In genomic region chr1:21497466-21498061, GRCh38 we compare ENCODE assay signal across 33 cellular contexts. TPM values are rescaled to one million over a fixed set of nuclear protein-coding genes. Genes with fewer than 3 reads are reported as not detected.
A peak's percentile ranks its signal among the peaks of the same experiment; 100 is the strongest.
DNase-seq lines count a peak whose midpoint lies in the region; ATAC-seq and TF ChIP-seq lines count a peak whose summit lies in the region.
"Had no signal": no experiment of that assay in that cellular context is flagged by ENCODE, and none has a peak within 500 bp of the region (broad histone marks: within the 10 kb centered on the region; RNA-seq: fewer than 3 reads in every experiment).

No MANE protein-coding gene starts in this region.

- H3K27me3 Mint-ChIP-seq in immature natural killer cell (ENCODE audit: low read depth in 3 of 3) = peaks cover 3 to 8% (median 6%) of the 10 kb centered on the region in 3 donors

- TF ChIP-seq CTCF in choroid plexus epithelial cell (conservative IDR thresholded peaks at IDR 0.05; ENCODE audit: low read depth, low read length) = peak; percentile 33
- TF ChIP-seq CTCF in ovary (IDR thresholded peaks at IDR 0.05) = no peak

- no peak overlapping the region for H3K4me3 Mint-ChIP-seq in immature natural killer cell
- H3K4me3 Mint-ChIP-seq: activated CD8-positive, alpha-beta memory T cell treated with anti-CD3 and anti-CD28 coated beads, Interleukin-2, amount 10 ng/mL, durations not matched to agents 7 days and 5 days; activated naive CD8-positive, alpha-beta T cell treated with anti-CD3 and anti-CD28 coated beads, Interleukin-2, amount 10 ng/mL, durations not matched to agents 7 days and 5 days; activated T-cell treated with anti-CD3 and anti-CD28 coated beads, Interleukin-2, amount 50 U/mL, for 4 hours; B cell; CD4-positive, alpha-beta memory T cell; natural killer cell treated with Interleukin-12 subunit alpha and Interleukin-12 subunit beta and Interleukin-15 and Interleukin-18, amount 100 ng/mL, for 72 hours had no signal

- H3K36me3 Mint-ChIP-seq in immature natural killer cell = no peaks in the 10 kb centered on the region
- H3K36me3 Mint-ChIP-seq: activated CD8-positive, alpha-beta memory T cell treated with anti-CD3 and anti-CD28 coated beads, Interleukin-2, amount 10 ng/mL, durations not matched to agents 7 days and 5 days; activated naive CD8-positive, alpha-beta T cell treated with anti-CD3 and anti-CD28 coated beads, Interleukin-2, amount 10 ng/mL, durations not matched to agents 7 days and 5 days; CD4-positive, alpha-beta memory T cell; natural killer cell treated with Interleukin-12 subunit alpha and Interleukin-12 subunit beta and Interleukin-15 and Interleukin-18, amount 100 ng/mL, for 72 hours had no signal

- no peaks in the 10 kb centered on the region for H3K36me3 ChIP-seq in HUES6 (ENCODE audit: control insufficient read depth, insufficient read depth, low read length)
- no peaks in the 10 kb centered on the region for H3K36me3 ChIP-seq in ovary
- H3K36me3 ChIP-seq: ascending aorta, HAP-1, right atrium auricular region, spleen, thyroid gland had no signal

- intact Hi-C loops in ovary (cut with DNase I) = no loop called here

- TF ChIP-seq EP300 in ovary (IDR thresholded peaks at IDR 0.05) = no peak

- H3K4me1 ChIP-seq in HUES6 (ENCODE audit: control insufficient read depth, insufficient read depth, low read length) (peaks cover 8% of the 10 kb centered on the region), ovary (ENCODE audit: insufficient read depth) (no peaks in the 10 kb centered on the region)
- H3K4me1 ChIP-seq: ascending aorta, HAP-1, right atrium auricular region, spleen, thyroid gland had no signal

- DNase-seq in ELR (ENCODE audit: low read depth) (peak; percentile 10), choroid plexus epithelial cell (ENCODE audit: low read depth) (no peak), mesenteric fat pad (ENCODE audit: low spot score) (peak; percentile 51), ovary (no peak), immature natural killer cell (no peak), NCI-H2196 treated with DMSO at 0.1 percent for 48 hours (lab: John Stamatoyannopoulos, UW; ENCODE audit: unreplicated experiment) (no peak)
- DNase-seq: activated CD4-positive, CD25-positive, alpha-beta regulatory T cell; activated CD8-positive, alpha-beta memory T cell treated with anti-CD3 and anti-CD28 coated beads, Interleukin-2, amount 10 ng/mL, durations not matched to agents 7 days and 5 days; activated gamma-delta T cell treated with Interleukin-2 at 50 U/mL for 16 hours; activated naive CD8-positive, alpha-beta T cell treated with anti-CD3 and anti-CD28 coated beads, Interleukin-2, amount 10 ng/mL, durations not matched to agents 7 days and 5 days; activated T-cell treated with anti-CD3 and anti-CD28 coated beads, Interleukin-2, amount 50 U/mL, for 4 hours; caudate nucleus; CD4-positive, alpha-beta memory T cell; foreskin fibroblast; head of caudate nucleus; NCI-H1092; NCI-H1694 treated with DMSO at 0.1 percent for 48 hours; NCI-H524; OCI-M1; spleen; stimulated activated CD4-positive, alpha-beta T cell treated with anti-CD3 and anti-CD28 coated beads, Interleukin-2, amount 100 ng/mL, for 48 hours; thyroid gland had no signal

- H3K27me3 ChIP-seq in HUES6 (ENCODE audit: control insufficient read depth, insufficient read depth, low read length) = no peaks in the 10 kb centered on the region
- H3K27me3 ChIP-seq in ovary = no peaks in the 10 kb centered on the region
- H3K27me3 ChIP-seq: ascending aorta, right atrium auricular region, spleen, thyroid gland had no signal

- no peak for ATAC-seq in HG02885 (IDR thresholded peaks at IDR 0.05; ENCODE audit: poor library complexity, unreplicated experiment)
- ATAC-seq: activated CD8-positive, alpha-beta memory T cell treated with anti-CD3 and anti-CD28 coated beads, Interleukin-2, amount 10 ng/mL, durations not matched to agents 7 days and 5 days; activated T-cell treated with anti-CD3 and anti-CD28 coated beads, Interleukin-2, amount 50 U/mL, for 4 hours; esophagus mucosa; natural killer cell treated with Interleukin-12 subunit alpha and Interleukin-12 subunit beta and Interleukin-15 and Interleukin-18, amount 100 ng/mL, for 72 hours had no signal

- no peaks in the 10 kb centered on the region for H3K4me1 Mint-ChIP-seq in immature natural killer cell
- H3K4me1 Mint-ChIP-seq: activated CD8-positive, alpha-beta memory T cell treated with anti-CD3 and anti-CD28 coated beads, Interleukin-2, amount 10 ng/mL, durations not matched to agents 7 days and 5 days; activated naive CD8-positive, alpha-beta T cell treated with anti-CD3 and anti-CD28 coated beads, Interleukin-2, amount 10 ng/mL, durations not matched to agents 7 days and 5 days; B cell; CD4-positive, alpha-beta memory T cell had no signal

- 57 to 72% (median 68%) methylated on average over 7 of the region's 7 CpGs for WGBS in ovary, 3 donors

- no peak overlapping the region for H3K27ac Mint-ChIP-seq in immature natural killer cell
- H3K27ac Mint-ChIP-seq: activated CD8-positive, alpha-beta memory T cell treated with anti-CD3 and anti-CD28 coated beads, Interleukin-2, amount 10 ng/mL, durations not matched to agents 7 days and 5 days; activated naive CD8-positive, alpha-beta T cell treated with anti-CD3 and anti-CD28 coated beads, Interleukin-2, amount 10 ng/mL, durations not matched to agents 7 days and 5 days; B cell; CD4-positive, alpha-beta memory T cell; natural killer cell treated with Interleukin-12 subunit alpha and Interleukin-12 subunit beta and Interleukin-15 and Interleukin-18, amount 100 ng/mL, for 72 hours had no signal

- peak overlapping the region; percentile 9 for H3K9ac ChIP-seq in HUES6 (ENCODE audit: low read length)

- H3K4me3 ChIP-seq in HUES6 (ENCODE audit: low read depth, low read length) (no peak overlapping the region), choroid plexus epithelial cell (ENCODE audit: low read depth, low read length) (no peak overlapping the region), ovary (no peak overlapping the region)
- H3K4me3 ChIP-seq: ascending aorta, HAP-1, lung, right atrium auricular region, SK-N-MC, spleen, thyroid gland had no signal

- no peak for TF ChIP-seq POLR2A in ovary (IDR thresholded peaks at IDR 0.05)

- H3K9me3 ChIP-seq in HUES6 (ENCODE audit: control insufficient read depth, insufficient read depth, low read depth, low read length) = peaks cover 8% of the 10 kb centered on the region; the same call in 1 of the 2 replicates
- H3K9me3 ChIP-seq in ovary = no peaks in the 10 kb centered on the region
- H3K9me3 ChIP-seq: ascending aorta, HAP-1, right atrium auricular region, thyroid gland had no signal

- H3K27ac ChIP-seq in HUES6 (ENCODE audit: low read depth, low read length) (no peak overlapping the region), ovary (no peak overlapping the region)
- H3K27ac ChIP-seq: ascending aorta, right atrium auricular region, SK-N-MC, spleen, thyroid gland had no signal

- H3K9me3 Mint-ChIP-seq in immature natural killer cell = no peaks in the 10 kb centered on the region
- H3K9me3 Mint-ChIP-seq: activated T-cell treated with anti-CD3 and anti-CD28 coated beads, Interleukin-2, amount 50 U/mL, for 4 hours; natural killer cell treated with Interleukin-12 subunit alpha and Interleukin-12 subunit beta and Interleukin-15 and Interleukin-18, amount 100 ng/mL, for 72 hours had no signal

RNA-seq across cellular contexts. Expression of gene ALPL, which starts 11.7 kb away (rescaled TPM):
- total RNA-seq in mesenteric fat pad (129 TPM), ovary (1 to 10 TPM; 1.2 to 5.3 (median 3.3) TPM)
- polyA plus RNA-seq in ovary (1 to 10 TPM; 4.1 to 9.2 TPM), immature natural killer cell (not detected)
- total RNA-seq: activated CD8-positive, alpha-beta memory T cell treated with anti-CD3 and anti-CD28 coated beads, Interleukin-2, amount 10 ng/mL, durations not matched to agents 7 days and 5 days; activated naive CD8-positive, alpha-beta T cell treated with anti-CD3 and anti-CD28 coated beads, Interleukin-2, amount 10 ng/mL, durations not matched to agents 7 days and 5 days; CD4-positive, alpha-beta memory T cell; natural killer cell treated with Interleukin-12 subunit alpha and Interleukin-12 subunit beta and Interleukin-15 and Interleukin-18, amount 100 ng/mL, for 72 hours; T-helper 1 cell treated with Interleukin-12 subunit alpha and Interleukin-12 subunit beta and Interleukin-4 antibody, amounts not matched to agents 30 ng/mL and 1 ng/mL, for 36 hours had no signal
- polyA plus RNA-seq: CD4-positive, alpha-beta memory T cell had no signal

RNA-seq across cellular contexts. Expression of gene NBPF3, which starts 57.6 kb away (rescaled TPM):
- 11.2 TPM for total RNA-seq in mesenteric fat pad
- 1 to 10 TPM; 5.6 to 9.8 (median 8.8) TPM for total RNA-seq in ovary
- 10 to 100 TPM in 1 of 2 donors, 1 to 10 TPM in 1; 4.2 to 11.1 TPM for polyA plus RNA-seq in ovary
- 10 to 100 TPM in 1 of 3 donors, 1 to 10 TPM in 2; 3.2 to 12.7 (median 7.0) TPM for polyA plus RNA-seq in immature natural killer cell

Comparison
In these comparisons a context has a peak if more than half of its experiments do, and no peak if none do; other contexts are left out.
1. DNase-seq: peak in ELR (single experiment) and mesenteric fat pad (single experiment); none in choroid plexus epithelial cell (single experiment), ovary (0 of 5), immature natural killer cell (0 of 3) and NCI-H2196 treated with DMSO at 0.1 percent for 48 hours (single experiment).
2. RNA of gene ALPL, which starts 11.7 kb away (total RNA-seq): 129 TPM in mesenteric fat pad (single experiment); 1.2 to 5.3 TPM in ovary; every median in the first group is over 10 times any median in the second.